In the genomic region with DNA sequence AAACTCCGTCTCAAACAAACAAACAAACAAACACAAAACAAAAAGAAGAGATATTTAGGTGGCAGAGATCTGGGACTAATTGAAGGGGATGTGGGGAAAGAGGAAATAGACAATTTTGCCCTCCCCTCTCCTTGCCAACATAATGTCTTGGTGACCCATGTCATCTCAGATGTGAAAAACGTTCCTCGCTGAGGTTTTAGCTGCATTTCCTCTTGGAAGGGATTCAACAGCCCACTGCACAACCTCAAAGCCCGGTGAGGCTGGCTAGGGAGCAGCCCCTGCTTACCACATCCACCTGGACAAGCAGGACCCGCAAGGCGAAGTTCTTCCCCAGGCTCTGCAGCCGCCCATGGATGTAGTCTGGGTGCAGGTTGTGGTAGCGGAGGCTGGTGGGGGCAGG, we compare ENCODE assay signal across 18 cellular contexts. TPM values are rescaled to one million over a fixed set of nuclear protein-coding genes. Genes with fewer than 3 reads are reported as not detected.
DNase-seq lines count a peak whose midpoint lies in the region; ATAC-seq and TF ChIP-seq lines count a peak whose summit lies in the region.
"Had no signal": no experiment of that assay in that cellular context is flagged by ENCODE, and none has a peak within 500 bp of the region (broad histone marks: within the 10 kb centered on the region; RNA-seq: fewer than 3 reads in every experiment).

No MANE protein-coding gene starts in this region.

- TF ChIP-seq CTCF in MM.1S (IDR thresholded peaks at IDR 0.05; ENCODE audit: low read length) (no peak), activated B cell treated with CpG ODN at 0.5 μM for 24 hours (IDR thresholded peaks at IDR 0.05) (no peak)

- intact Hi-C loops in activated B cell treated with CpG ODN at 0.5 μM for 24 hours (cut with micrococcal nuclease), result loop anchor here (1.0 kb wide), 1 partner anchor 13 kb away; a partner anchor contains a TSS

- H2AFZ ChIP-seq in MM.1S (ENCODE audit: low read length), result no peak overlapping the region
- H2AFZ ChIP-seq: GM23248 had no signal

- H3K36me3 Mint-ChIP-seq in activated naive CD4-positive, alpha-beta T cell treated with anti-CD3 and anti-CD28 coated beads, Interleukin-2, amount 10 ng/mL, durations not matched to agents 7 days and 5 days, result peaks cover 42% of the 10 kb centered on the region
- H3K36me3 Mint-ChIP-seq in activated B cell treated with CpG ODN at 0.5 μM for 24 hours (ENCODE audit: low read depth), result peaks cover 63% of the 10 kb centered on the region
- peaks cover 55% of the 10 kb centered on the region for H3K36me3 Mint-ChIP-seq in stimulated activated memory B cell treated with anti-CD40 and anti-IgM and Interleukin-4, amounts not matched to agents 10 μg/mL and 1 μg/mL and 100 μg/mL, for 72 hours

- no peaks in the 10 kb centered on the region for H3K9me2 ChIP-seq in MM.1S (replicated peaks; ENCODE audit: insufficient read depth, low read length)

- peak overlapping the region; percentile 27; the same call in 1 of the 2 replicates for H3K9ac ChIP-seq in MM.1S (ENCODE audit: low read length)
- H3K9ac ChIP-seq: GM23248 had no signal

- CTCF ChIA-PET in activated naive CD4-positive, alpha-beta T cell treated with anti-CD3 and anti-CD28 coated beads, Interleukin-2, amount 10 ng/mL, durations not matched to agents 7 days and 5 days (lab: Charles Lee), result no interaction called here
- CTCF ChIA-PET in activated B cell treated with CpG ODN at 0.5 μM for 24 hours (lab: Charles Lee), result interaction anchor here (1.7 kb wide), 2 partner anchors 16 to 21 kb away, joined by 5 to 7 read pairs; no protein-coding TSS in a partner anchor

- POLR2A ChIA-PET in activated B cell treated with CpG ODN at 0.5 μM for 24 hours (lab: Charles Lee), result interaction anchor here (1.0 to 1.6 kb wide), 2 partner anchors 11 to 16 kb away, joined by 3 to 5 read pairs; no protein-coding TSS in a partner anchor

- no peaks in the 10 kb centered on the region for H3K9me3 ChIP-seq in MM.1S (replicated peaks; ENCODE audit: insufficient read depth, low read length)
- H3K9me3 ChIP-seq: esophagus muscularis mucosa, stomach had no signal

- H3K36me3 ChIP-seq in MM.1S (replicated peaks; ENCODE audit: insufficient read depth, low read length), result no peaks in the 10 kb centered on the region

- ATAC-seq in activated B cell treated with CpG ODN at 0.5 μM for 24 hours (ENCODE audit: low read depth) (no peak), GM19328 (IDR thresholded peaks at IDR 0.05; ENCODE audit: unreplicated experiment) (no peak), HG02763 (IDR thresholded peaks at IDR 0.05; ENCODE audit: unreplicated experiment) (no peak), HG02678 (IDR thresholded peaks at IDR 0.05; ENCODE audit: unreplicated experiment) (no peak)
- ATAC-seq in stimulated activated memory B cell treated with anti-CD40 and anti-IgM and Interleukin-4, amounts not matched to agents 10 μg/mL and 1 μg/mL and 100 μg/mL, for 72 hours, result no peak

- no peak overlapping the region for H3K4me3 Mint-ChIP-seq in activated naive CD4-positive, alpha-beta T cell treated with anti-CD3 and anti-CD28 coated beads, Interleukin-2, amount 10 ng/mL, durations not matched to agents 7 days and 5 days
- no peak overlapping the region for H3K4me3 Mint-ChIP-seq in activated B cell treated with CpG ODN at 0.5 μM for 24 hours
- H3K4me3 Mint-ChIP-seq in stimulated activated memory B cell treated with anti-CD40 and anti-IgM and Interleukin-4, amounts not matched to agents 10 μg/mL and 1 μg/mL and 100 μg/mL, for 72 hours, result peak overlapping the region; percentile 3
- H3K4me3 Mint-ChIP-seq: immature natural killer cell had no signal

- H3K27me3 Mint-ChIP-seq in activated naive CD4-positive, alpha-beta T cell treated with anti-CD3 and anti-CD28 coated beads, Interleukin-2, amount 10 ng/mL, durations not matched to agents 7 days and 5 days, result no peaks in the 10 kb centered on the region
- no peaks in the 10 kb centered on the region for H3K27me3 Mint-ChIP-seq in activated B cell treated with CpG ODN at 0.5 μM for 24 hours
- no peaks in the 10 kb centered on the region for H3K27me3 Mint-ChIP-seq in stimulated activated memory B cell treated with anti-CD40 and anti-IgM and Interleukin-4, amounts not matched to agents 10 μg/mL and 1 μg/mL and 100 μg/mL, for 72 hours

- H3K27me3 ChIP-seq in MM.1S (replicated peaks; ENCODE audit: insufficient read depth, low read length), result no peaks in the 10 kb centered on the region
- H3K27me3 ChIP-seq: esophagus muscularis mucosa, stomach had no signal

- no peak for DNase-seq in activated naive CD4-positive, alpha-beta T cell treated with anti-CD3 and anti-CD28 coated beads, Interleukin-2, amount 10 ng/mL, durations not matched to agents 7 days and 5 days
- no peak for DNase-seq in activated naive CD4-positive, alpha-beta T cell treated with Interleukin-2 at 50 U/mL for 16 hours
- DNase-seq in MM.1S (no peak), activated B cell treated with CpG ODN at 0.5 μM for 24 hours (no peak)
- DNase-seq: glutamatergic neuron; GM23248; immature natural killer cell; NCI-H1092 treated with DMSO at 0.1 percent for 48 hours; nephron progenitor cell; SHP77; stimulated activated CD4-positive, alpha-beta T cell treated with anti-CD3 and anti-CD28 coated beads, Interleukin-12 subunit alpha, Interleukin-12 subunit beta, amount 100 ng/mL, for 4 hours; stomach had no signal

- peak overlapping the region; percentile 53 for H3K27ac Mint-ChIP-seq in activated naive CD4-positive, alpha-beta T cell treated with anti-CD3 and anti-CD28 coated beads, Interleukin-2, amount 10 ng/mL, durations not matched to agents 7 days and 5 days
- H3K27ac Mint-ChIP-seq in activated B cell treated with CpG ODN at 0.5 μM for 24 hours, result peak overlapping the region; percentile 82
- H3K27ac Mint-ChIP-seq in stimulated activated memory B cell treated with anti-CD40 and anti-IgM and Interleukin-4, amounts not matched to agents 10 μg/mL and 1 μg/mL and 100 μg/mL, for 72 hours, result peak overlapping the region; percentile 88
- H3K27ac Mint-ChIP-seq: nephron progenitor cell had no signal

- peaks cover 16% of the 10 kb centered on the region for H3K4me1 ChIP-seq in MM.1S (ENCODE audit: low read length)

- H3K27ac ChIP-seq in MM.1S (ENCODE audit: low read length), result peak overlapping the region; percentile 65; the same call in 1 of the 2 replicates
- H3K27ac ChIP-seq: GM23248 had no signal

- no peaks in the 10 kb centered on the region for H4K20me1 ChIP-seq in MM.1S (ENCODE audit: insufficient read depth, low read length)

- H3K4me1 Mint-ChIP-seq in activated naive CD4-positive, alpha-beta T cell treated with anti-CD3 and anti-CD28 coated beads, Interleukin-2, amount 10 ng/mL, durations not matched to agents 7 days and 5 days, result peaks cover 54% of the 10 kb centered on the region
- peaks cover 52% of the 10 kb centered on the region for H3K4me1 Mint-ChIP-seq in activated B cell treated with CpG ODN at 0.5 μM for 24 hours
- H3K4me1 Mint-ChIP-seq in stimulated activated memory B cell treated with anti-CD40 and anti-IgM and Interleukin-4, amounts not matched to agents 10 μg/mL and 1 μg/mL and 100 μg/mL, for 72 hours, result peaks cover 61% of the 10 kb centered on the region

- peak overlapping the region; percentile 80 for H3K4me2 ChIP-seq in MM.1S (ENCODE audit: low read depth, low read length)

- H3K9me3 Mint-ChIP-seq in activated naive CD4-positive, alpha-beta T cell treated with anti-CD3 and anti-CD28 coated beads, Interleukin-2, amount 10 ng/mL, durations not matched to agents 7 days and 5 days, result no peaks in the 10 kb centered on the region
- no peaks in the 10 kb centered on the region for H3K9me3 Mint-ChIP-seq in activated B cell treated with CpG ODN at 0.5 μM for 24 hours
- H3K9me3 Mint-ChIP-seq in stimulated activated memory B cell treated with anti-CD40 and anti-IgM and Interleukin-4, amounts not matched to agents 10 μg/mL and 1 μg/mL and 100 μg/mL, for 72 hours, result no peaks in the 10 kb centered on the region
- H3K9me3 Mint-ChIP-seq: immature natural killer cell, nephron progenitor cell had no signal

- peaks cover 19% of the 10 kb centered on the region for H3F3A ChIP-seq in MM.1S (ENCODE audit: insufficient read depth, low read length)

- peak overlapping the region; percentile 44; the same call in 1 of the 2 replicates for H3K4me3 ChIP-seq in MM.1S (ENCODE audit: low read length)
- H3K4me3 ChIP-seq: esophagus muscularis mucosa, GM23248, lung, stomach had no signal

- peaks cover 16% of the 10 kb centered on the region for H3K79me2 ChIP-seq in MM.1S (ENCODE audit: low read length)

RNA-seq across cellular contexts. Expression of a gene that starts 4.9 kb away (rescaled TPM):
- 69.2 and 71.6 TPM in 2 replicates for total RNA-seq in activated B cell treated with CpG ODN at 0.5 μM for 24 hours

RNA-seq across cellular contexts. Expression of a gene that starts 12.4 kb away (rescaled TPM):
- total RNA-seq in activated B cell treated with CpG ODN at 0.5 μM for 24 hours, result 6.7 and 6.8 TPM in 2 replicates

RNA-seq across cellular contexts. Expression of a gene that starts 13.9 kb away (rescaled TPM):
- 4.0 and 5.1 TPM in 2 replicates for total RNA-seq in activated B cell treated with CpG ODN at 0.5 μM for 24 hours

RNA-seq across cellular contexts. Expression of a gene that starts 48.4 kb away (rescaled TPM):
- 29.8 and 31.5 TPM in 2 replicates for total RNA-seq in activated B cell treated with CpG ODN at 0.5 μM for 24 hours

RNA-seq across cellular contexts. Expression of a gene that starts 49.0 kb away (rescaled TPM):
- 16.8 and 20.4 TPM in 2 replicates for total RNA-seq in activated B cell treated with CpG ODN at 0.5 μM for 24 hours
